ENCODE assay signal across 24 cellular contexts in genomic region chr3:34584971-34585370, GRCh38.
"Had no signal": no experiment of that assay in that cellular context is flagged by ENCODE, and none has a peak within 500 bp of the region (broad histone marks: within the 10 kb centered on the region; RNA-seq: fewer than 3 reads in every experiment).

No MANE protein-coding gene starts in this region.

- DNase-seq: hypothalamus; immature natural killer cell; kidney; left colon; left lung; lower lobe of right lung; mammary epithelial cell; mesendoderm; naive B cell; natural killer cell; nephron progenitor cell; occipital lobe; right lobe of liver; stimulated activated CD4-positive, alpha-beta T cell treated with anti-CD3 and anti-CD28 coated beads, Interleukin-1b, Interleukin-23, amount 100 ng/mL, for 48 hours; stimulated activated CD4-positive, alpha-beta T cell treated with anti-CD3 and anti-CD28 coated beads, Interleukin-2, amount 100 ng/mL, for 48 hours; stimulated activated CD4-positive, alpha-beta T cell treated with anti-CD3 and anti-CD28 coated beads, Interleukin-4, amount 100 ng/mL, for 4 hours; stimulated activated CD8-positive, alpha-beta memory T cell treated with anti-CD3 and anti-CD28 coated beads, Interleukin-4, amount 100 ng/mL, for 48 hours; stimulated activated naive CD4-positive, alpha-beta T cell treated with Interleukin-2 at 50 U/mL for 16 hours; stimulated activated naive CD8-positive, alpha-beta T cell treated with anti-CD3 and anti-CD28 coated beads, Interleukin-15, amount 100 ng/mL, for 72 hours had no signal

- H3K4me3 Mint-ChIP-seq: immature natural killer cell; mesothelial cell of epicardium; naive B cell; natural killer cell; nephron progenitor cell; neural progenitor cell; stimulated activated memory B cell treated with anti-CD40 and anti-IgM and Interleukin-4, amounts not matched to agents 10 μg/mL and 1 μg/mL and 100 μg/mL, for 72 hours; stimulated activated naive CD8-positive, alpha-beta T cell treated with anti-CD3 and anti-CD28 coated beads, Interleukin-15, amount 100 ng/mL, for 72 hours; type B pancreatic cell had no signal

- H3K36me3 Mint-ChIP-seq: immature natural killer cell; mesothelial cell of epicardium; natural killer cell; neural progenitor cell; stimulated activated memory B cell treated with anti-CD40 and anti-IgM and Interleukin-4, amounts not matched to agents 10 μg/mL and 1 μg/mL and 100 μg/mL, for 72 hours; type B pancreatic cell had no signal

- H3K27ac Mint-ChIP-seq: immature natural killer cell; mesothelial cell of epicardium; naive B cell; natural killer cell; nephron progenitor cell; neural progenitor cell; progenitor cell of endocrine pancreas; stimulated activated memory B cell treated with anti-CD40 and anti-IgM and Interleukin-4, amounts not matched to agents 10 μg/mL and 1 μg/mL and 100 μg/mL, for 72 hours; stimulated activated naive CD8-positive, alpha-beta T cell treated with anti-CD3 and anti-CD28 coated beads, Interleukin-15, amount 100 ng/mL, for 72 hours; type B pancreatic cell had no signal

- H3K27me3 Mint-ChIP-seq: naive B cell; progenitor cell of endocrine pancreas; stimulated activated memory B cell treated with anti-CD40 and anti-IgM and Interleukin-4, amounts not matched to agents 10 μg/mL and 1 μg/mL and 100 μg/mL, for 72 hours; stimulated activated naive CD8-positive, alpha-beta T cell treated with anti-CD3 and anti-CD28 coated beads, Interleukin-15, amount 100 ng/mL, for 72 hours; type B pancreatic cell had no signal

- H3K9me3 Mint-ChIP-seq: stimulated activated naive CD8-positive, alpha-beta T cell treated with anti-CD3 and anti-CD28 coated beads, Interleukin-15, amount 100 ng/mL, for 72 hours had no signal

- H3K4me1 Mint-ChIP-seq: immature natural killer cell; natural killer cell; nephron progenitor cell; stimulated activated memory B cell treated with anti-CD40 and anti-IgM and Interleukin-4, amounts not matched to agents 10 μg/mL and 1 μg/mL and 100 μg/mL, for 72 hours; stimulated activated naive CD8-positive, alpha-beta T cell treated with anti-CD3 and anti-CD28 coated beads, Interleukin-15, amount 100 ng/mL, for 72 hours had no signal
